16 cellular contexts compared by ENCODE assay signal in the genomic region with DNA sequence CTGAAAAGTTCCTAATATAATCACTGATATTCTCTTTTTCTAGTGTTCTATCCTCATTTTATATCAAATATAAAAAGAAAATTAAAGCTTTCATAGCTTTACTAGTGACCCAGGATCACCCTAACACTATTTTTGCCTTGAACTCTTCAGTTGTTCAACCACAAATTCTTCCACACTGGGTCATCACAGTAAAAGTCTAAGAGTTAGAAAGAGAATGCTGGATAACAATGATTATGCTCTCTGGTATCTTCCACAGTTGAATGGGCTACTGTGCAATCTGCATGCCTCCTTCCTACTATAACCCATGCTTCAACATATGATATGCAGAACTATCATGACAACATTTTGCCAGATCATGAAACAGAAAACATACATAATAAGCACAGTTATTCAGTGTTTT. TPM values are rescaled to one million over a fixed set of nuclear protein-coding genes. Genes with fewer than 3 reads are reported as not detected.
DNase-seq lines count a peak whose midpoint lies in the region; TF ChIP-seq lines count a peak whose summit lies in the region.
"Had no signal": no experiment of that assay in that cellular context is flagged by ENCODE, and none has a peak within 500 bp of the region (broad histone marks: within the 10 kb centered on the region; RNA-seq: fewer than 3 reads in every experiment).

No MANE protein-coding gene starts in this region.

- H3K27ac ChIP-seq in SK-N-SH (ENCODE audit: low read depth in 2 of 2, low read length in 1 of 2) (peak overlapping the region in 1 of 2 experiments; percentile 73), substantia nigra (ENCODE audit: low read depth, low read length, poor library complexity, severe bottlenecking) (no peak overlapping the region)
- H3K27ac ChIP-seq: testis had no signal

- TF ChIP-seq CTCF in SK-N-SH (IDR thresholded peaks at IDR 0.05) (no peak), fibroblast of mammary gland (conservative IDR thresholded peaks at IDR 0.05; ENCODE audit: control insufficient read depth, insufficient read depth, low read depth, low read length) (no peak), progenitor cell of endocrine pancreas (IDR thresholded peaks at IDR 0.05; ENCODE audit: unreplicated experiment) (no peak)

- peaks cover 31% of the 10 kb centered on the region for H3F3A ChIP-seq in SK-N-SH (replicated peaks; ENCODE audit: insufficient read depth)

- peak; percentile 35 for DNase-seq in GM04504 (ENCODE audit: low read depth)
- no peak for DNase-seq in SK-N-SH
- peak; percentile 41 for DNase-seq in fibroblast of mammary gland (ENCODE audit: low read depth)
- DNase-seq in progenitor cell of endocrine pancreas (ENCODE audit: low spot score, unreplicated experiment): no peak
- no peak for DNase-seq in SIG-M5 treated with dmso at 0.1 percent for 504 hours (lab: John Stamatoyannopoulos, UW; ENCODE audit: unreplicated experiment)
- no peak for DNase-seq in NCI-H1092 (lab: John Stamatoyannopoulos, UW)
- no peak for DNase-seq in substantia nigra (lab: John Stamatoyannopoulos, UW)
- DNase-seq in activated naive CD4-positive, alpha-beta T cell treated with anti-CD3 and anti-CD28 coated beads, Interleukin-2, amount 10 ng/mL, durations not matched to agents 7 days and 5 days: no peak
- DNase-seq: activated CD4-positive, alpha-beta T cell treated with anti-CD3 and anti-CD28 coated beads for 1 hour; activated T-cell treated with anti-CD3 and anti-CD28 coated beads, Interleukin-2, amount 50 U/mL, for 24 hours; anterior cingulate cortex; mesendoderm; NCI-H2029; NK-92 treated with Interleukin-12 subunit alpha and Interleukin-12 subunit beta, amount 100 ng/mL, for 24 hours; testis had no signal

- H3K9me2 ChIP-seq in SK-N-SH: no peaks in the 10 kb centered on the region

- H2AFZ ChIP-seq in SK-N-SH (ENCODE audit: low read depth): no peak overlapping the region

- peak overlapping the region; percentile 81 for H3K27ac Mint-ChIP-seq in progenitor cell of endocrine pancreas
- no peak overlapping the region for H3K27ac Mint-ChIP-seq in activated naive CD4-positive, alpha-beta T cell treated with anti-CD3 and anti-CD28 coated beads, Interleukin-2, amount 10 ng/mL, durations not matched to agents 7 days and 5 days
- H3K27ac Mint-ChIP-seq: activated T-cell treated with anti-CD3 and anti-CD28 coated beads, Interleukin-2, amount 50 U/mL, for 24 hours had no signal

- peaks cover 20% of the 10 kb centered on the region; the same call in 1 of the 2 replicates for H3K79me2 ChIP-seq in SK-N-SH (ENCODE audit: insufficient read depth)

- POLR2A ChIA-PET in SK-N-SH (lab: Yijun Ruan, JAX): no interaction called here

- H3K27me3 Mint-ChIP-seq in progenitor cell of endocrine pancreas: no peaks in the 10 kb centered on the region
- H3K27me3 Mint-ChIP-seq in activated naive CD4-positive, alpha-beta T cell treated with anti-CD3 and anti-CD28 coated beads, Interleukin-2, amount 10 ng/mL, durations not matched to agents 7 days and 5 days: no peaks in the 10 kb centered on the region

- no peak overlapping the region for H3K4me3 Mint-ChIP-seq in progenitor cell of endocrine pancreas (ENCODE audit: low read depth)
- H3K4me3 Mint-ChIP-seq in activated naive CD4-positive, alpha-beta T cell treated with anti-CD3 and anti-CD28 coated beads, Interleukin-2, amount 10 ng/mL, durations not matched to agents 7 days and 5 days: no peak overlapping the region
- H3K4me3 Mint-ChIP-seq: activated T-cell treated with anti-CD3 and anti-CD28 coated beads, Interleukin-2, amount 50 U/mL, for 24 hours had no signal

- H3K36me3 ChIP-seq in SK-N-SH (replicated peaks in 1 of 2; ENCODE audit: control insufficient read depth in 1 of 2, insufficient read depth in 2 of 2, low read length in 1 of 2): no peaks in the 10 kb centered on the region

- no peaks in the 10 kb centered on the region for H3K9me3 ChIP-seq in SK-N-SH
- H3K9me3 ChIP-seq: testis had no signal

- CTCF ChIA-PET in SK-N-SH (lab: Yijun Ruan, JAX): interaction anchor here (1.2 to 6.3 kb wide), 5 partner anchors 12 to 224 kb away, joined by 3 to 29 read pairs (median 7); no protein-coding TSS in a partner anchor
- CTCF ChIA-PET in activated naive CD4-positive, alpha-beta T cell treated with anti-CD3 and anti-CD28 coated beads, Interleukin-2, amount 10 ng/mL, durations not matched to agents 7 days and 5 days (lab: Charles Lee): interaction anchor here (0.9 to 1.4 kb wide), 3 partner anchors 12 to 224 kb away, joined by 3 to 7 read pairs (median 6); no protein-coding TSS in a partner anchor

- TF ChIP-seq RAD21 in SK-N-SH (IDR thresholded peaks at IDR 0.05; ENCODE audit: low read length): no peak

- no peak overlapping the region for H3K4me3 ChIP-seq in SK-N-SH (ENCODE audit: low read depth in 2 of 2, low read length in 1 of 2)
- H3K4me3 ChIP-seq in fibroblast of mammary gland (ENCODE audit: control insufficient read depth, low read depth, low read length): no peak overlapping the region
- H3K4me3 ChIP-seq: K562, testis had no signal

- H3K4me2 ChIP-seq in SK-N-SH: peak overlapping the region; percentile 17; the same call in 1 of the 2 replicates

- H4K20me1 ChIP-seq in SK-N-SH (ENCODE audit: insufficient read depth): no peaks in the 10 kb centered on the region

- TF ChIP-seq EP300 in SK-N-SH (IDR thresholded peaks at IDR 0.05; ENCODE audit: borderline replicate concordance in 1 of 2, low read depth in 1 of 2, low read length in 1 of 2): 0 out of 4 replicates have a peak, but pooled peaks of 1 of the 2 experiments have one; percentile 22

- peaks cover 4 to 14% of the 10 kb centered on the region in 2 experiments; a peak in 3 of 4 replicates for H3K4me1 ChIP-seq in SK-N-SH (ENCODE audit: control insufficient read depth in 1 of 2, insufficient read depth in 2 of 2, low read depth in 1 of 2, low read length in 1 of 2)
- H3K4me1 ChIP-seq: testis had no signal

- peaks cover 4% of the 10 kb centered on the region for H3K9me3 Mint-ChIP-seq in progenitor cell of endocrine pancreas (ENCODE audit: low read depth)
- no peaks in the 10 kb centered on the region for H3K9me3 Mint-ChIP-seq in activated naive CD4-positive, alpha-beta T cell treated with anti-CD3 and anti-CD28 coated beads, Interleukin-2, amount 10 ng/mL, durations not matched to agents 7 days and 5 days
- H3K9me3 Mint-ChIP-seq: activated T-cell treated with anti-CD3 and anti-CD28 coated beads, Interleukin-2, amount 50 U/mL, for 24 hours had no signal

- peaks cover 2% of the 10 kb centered on the region for H3K4me1 Mint-ChIP-seq in progenitor cell of endocrine pancreas (ENCODE audit: low read depth)
- H3K4me1 Mint-ChIP-seq in activated naive CD4-positive, alpha-beta T cell treated with anti-CD3 and anti-CD28 coated beads, Interleukin-2, amount 10 ng/mL, durations not matched to agents 7 days and 5 days: peaks cover 4% of the 10 kb centered on the region

- H3K36me3 Mint-ChIP-seq in progenitor cell of endocrine pancreas (ENCODE audit: insufficient read depth): no peaks in the 10 kb centered on the region
- no peaks in the 10 kb centered on the region for H3K36me3 Mint-ChIP-seq in activated naive CD4-positive, alpha-beta T cell treated with anti-CD3 and anti-CD28 coated beads, Interleukin-2, amount 10 ng/mL, durations not matched to agents 7 days and 5 days

- H3K27me3 ChIP-seq in SK-N-SH (ENCODE audit: insufficient read depth): no peaks in the 10 kb centered on the region
- H3K27me3 ChIP-seq: testis had no signal

- peak overlapping the region; percentile 30; the same call in 1 of the 2 replicates for H3K9ac ChIP-seq in SK-N-SH

TF ChIP-seq in SK-N-SH, 30 proteins besides CTCF, POLR2A, EP300 and RAD21 (continues in another document):
- TF ChIP-seq ZBTB33 (IDR thresholded peaks at IDR 0.05; ENCODE audit: borderline replicate concordance, low read depth): no peak
- no peak for TF ChIP-seq SIN3A (IDR thresholded peaks at IDR 0.05; ENCODE audit: borderline replicate concordance, low read depth, low read length)
- TF ChIP-seq RFX5 (IDR thresholded peaks at IDR 0.05; ENCODE audit: low read length): no peak
- TF ChIP-seq GATA2 (CRISPR knock-in tag; IDR thresholded peaks at IDR 0.05): no peak
- TF ChIP-seq RXRA (IDR thresholded peaks at IDR 0.05; ENCODE audit: borderline replicate concordance, low read depth): no peak; the same call in 1 of the 2 replicates

RNA-seq across cellular contexts. Expression of gene CHN1, which starts 32.3 kb away (rescaled TPM):
- polyA plus RNA-seq in SK-N-SH (2012; rRNA removed): 31.6 and 46.9 TPM in 2 replicates
- polyA plus RNA-seq in SK-N-SH (2012; cell fraction: cytosol; rRNA removed): 45.3 and 56.3 TPM in 2 replicates
- 13.8 and 27.9 TPM in 2 replicates for polyA plus RNA-seq in SK-N-SH (2012; cell fraction: nucleus; rRNA removed)
- total RNA-seq in progenitor cell of endocrine pancreas: 46.1 and 50.3 TPM in 2 replicates

Comparison
In these comparisons a context has a peak if more than half of its experiments do, and no peak if none do; other contexts are left out.
1. DNase-seq: peak in GM04504 (single experiment) and fibroblast of mammary gland (single experiment); none in SK-N-SH (single experiment), progenitor cell of endocrine pancreas (single experiment), SIG-M5 treated with dmso at 0.1 percent for 504 hours (single experiment), NCI-H1092 (single experiment), substantia nigra (0 of 49) and activated naive CD4-positive, alpha-beta T cell treated with anti-CD3 and anti-CD28 coated beads, Interleukin-2, amount 10 ng/mL, durations not matched to agents 7 days and 5 days (single experiment).